ENCODE assay signal across 10 cellular contexts in the genomic region with DNA sequence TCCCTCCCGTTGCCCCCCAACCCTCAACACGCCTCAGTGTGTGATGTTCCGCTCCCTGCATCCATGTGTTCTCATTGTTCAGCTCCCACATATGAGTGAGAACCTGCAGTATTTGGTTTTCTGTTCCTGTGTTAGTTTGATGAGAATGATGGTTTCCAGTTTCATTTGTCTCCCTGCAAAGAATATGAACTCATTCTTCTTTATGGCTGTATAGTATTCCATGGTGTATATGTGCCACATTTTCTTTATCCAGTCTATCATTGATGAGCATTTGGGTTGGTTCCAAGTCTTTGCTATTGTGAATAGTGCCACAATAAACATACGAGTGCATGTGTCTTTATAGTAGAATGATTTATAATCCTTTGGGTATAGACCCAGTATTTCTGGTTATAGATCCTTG. TPM values are rescaled to one million over a fixed set of nuclear protein-coding genes. Genes with fewer than 3 reads are reported as not detected.
DNase-seq lines count a peak whose midpoint lies in the region; ATAC-seq and TF ChIP-seq lines count a peak whose summit lies in the region.
"Not testable (repeated sequence)": the region's sequence is repeated elsewhere in the genome, so short reads cannot be mapped to it uniquely, and the experiment has no call there.
"Had no signal": no experiment of that assay in that cellular context is flagged by ENCODE, and none has a peak within 500 bp of the region (broad histone marks: within the 10 kb centered on the region; RNA-seq: fewer than 3 reads in every experiment).

No MANE protein-coding gene starts in this region.

- TF ChIP-seq CTCF in CD8-positive, alpha-beta T cell (IDR thresholded peaks at IDR 0.05): not testable (repeated sequence)

- DNase-seq in CD8-positive, alpha-beta T cell; T-helper 17 cell; activated CD4-positive, alpha-beta memory T cell treated with anti-CD3 and anti-CD28 coated beads, Interleukin-2, amount 10 ng/mL, durations not matched to agents 7 days and 5 days; activated naive CD4-positive, alpha-beta T cell treated with anti-CD3 and anti-CD28 coated beads for 36 hours; activated naive CD8-positive, alpha-beta T cell treated with anti-CD3 and anti-CD28 coated beads, Interleukin-2, amount 50 U/mL, for 24 hours; memory B cell (ENCODE audit: low spot score in 2 of 2); stimulated activated effector memory CD8-positive, alpha-beta T cell treated with anti-CD3 and anti-CD28 coated beads, Interleukin-12 subunit alpha, Interleukin-12 subunit beta, amount 100 ng/mL, for 72 hours (ENCODE audit: low spot score in 2 of 2): not testable (repeated sequence)

- H3K4me1 ChIP-seq in CD8-positive, alpha-beta T cell (ENCODE audit: insufficient read depth, low read length): peaks cover 65% of the 10 kb centered on the region

- not testable (repeated sequence) for H3K4me3 ChIP-seq in CD8-positive, alpha-beta T cell (ENCODE audit: low read depth, low read length)

- H3K4me1 Mint-ChIP-seq in CD8-positive, alpha-beta T cell (ENCODE audit: low read depth): peaks cover 88% of the 10 kb centered on the region
- H3K4me1 Mint-ChIP-seq in T-helper 17 cell: peaks cover 49% of the 10 kb centered on the region
- H3K4me1 Mint-ChIP-seq in activated CD4-positive, alpha-beta memory T cell treated with anti-CD3 and anti-CD28 coated beads, Interleukin-2, amount 10 ng/mL, durations not matched to agents 7 days and 5 days: peaks cover 83% of the 10 kb centered on the region
- H3K4me1 Mint-ChIP-seq in activated naive CD4-positive, alpha-beta T cell treated with anti-CD3 and anti-CD28 coated beads for 36 hours (ENCODE audit: low read depth): peaks cover 80% of the 10 kb centered on the region
- H3K4me1 Mint-ChIP-seq in activated naive CD8-positive, alpha-beta T cell treated with anti-CD3 and anti-CD28 coated beads, Interleukin-2, amount 50 U/mL, for 24 hours: peaks cover 86% of the 10 kb centered on the region
- peaks cover 34% of the 10 kb centered on the region for H3K4me1 Mint-ChIP-seq in memory B cell
- peaks cover 82% of the 10 kb centered on the region for H3K4me1 Mint-ChIP-seq in stimulated activated effector memory CD8-positive, alpha-beta T cell treated with anti-CD3 and anti-CD28 coated beads, Interleukin-12 subunit alpha, Interleukin-12 subunit beta, amount 100 ng/mL, for 72 hours

- ATAC-seq in CD8-positive, alpha-beta T cell; T-helper 17 cell; activated naive CD8-positive, alpha-beta T cell treated with anti-CD3 and anti-CD28 coated beads, Interleukin-2, amount 50 U/mL, for 24 hours; memory B cell (ENCODE audit: low read depth); stimulated activated effector memory CD8-positive, alpha-beta T cell treated with anti-CD3 and anti-CD28 coated beads, Interleukin-12 subunit alpha, Interleukin-12 subunit beta, amount 100 ng/mL, for 72 hours: not testable (repeated sequence)

- H3K4me3 Mint-ChIP-seq in CD8-positive, alpha-beta T cell; T-helper 17 cell; activated naive CD4-positive, alpha-beta T cell treated with anti-CD3 and anti-CD28 coated beads for 36 hours; memory B cell: not testable (repeated sequence)
- H3K4me3 Mint-ChIP-seq in activated CD4-positive, alpha-beta memory T cell treated with anti-CD3 and anti-CD28 coated beads, Interleukin-2, amount 10 ng/mL, durations not matched to agents 7 days and 5 days: peak overlapping the region; percentile 10
- H3K4me3 Mint-ChIP-seq in activated naive CD8-positive, alpha-beta T cell treated with anti-CD3 and anti-CD28 coated beads, Interleukin-2, amount 50 U/mL, for 24 hours: peak overlapping the region; percentile 63
- H3K4me3 Mint-ChIP-seq in stimulated activated effector memory CD8-positive, alpha-beta T cell treated with anti-CD3 and anti-CD28 coated beads, Interleukin-12 subunit alpha, Interleukin-12 subunit beta, amount 100 ng/mL, for 72 hours: peak overlapping the region; percentile 32

- H3K9me3 Mint-ChIP-seq in CD8-positive, alpha-beta T cell: peaks cover 21% of the 10 kb centered on the region
- peaks cover 31% of the 10 kb centered on the region for H3K9me3 Mint-ChIP-seq in activated CD4-positive, alpha-beta memory T cell treated with anti-CD3 and anti-CD28 coated beads, Interleukin-2, amount 10 ng/mL, durations not matched to agents 7 days and 5 days
- peaks cover 28% of the 10 kb centered on the region for H3K9me3 Mint-ChIP-seq in activated naive CD4-positive, alpha-beta T cell treated with anti-CD3 and anti-CD28 coated beads for 36 hours
- H3K9me3 Mint-ChIP-seq in activated naive CD8-positive, alpha-beta T cell treated with anti-CD3 and anti-CD28 coated beads, Interleukin-2, amount 50 U/mL, for 24 hours: peaks cover 46% of the 10 kb centered on the region
- H3K9me3 Mint-ChIP-seq in memory B cell: peaks cover 13% of the 10 kb centered on the region
- H3K9me3 Mint-ChIP-seq in stimulated activated effector memory CD8-positive, alpha-beta T cell treated with anti-CD3 and anti-CD28 coated beads, Interleukin-12 subunit alpha, Interleukin-12 subunit beta, amount 100 ng/mL, for 72 hours: peaks cover 19% of the 10 kb centered on the region

- H3K27me3 ChIP-seq in CD8-positive, alpha-beta T cell (ENCODE audit: insufficient read depth, low read length): not testable (repeated sequence)

- intact Hi-C loops in CD8-positive, alpha-beta T cell (cut with DNase I, micrococcal nuclease): not testable (repeated sequence)
- intact Hi-C loops in activated naive CD4-positive, alpha-beta T cell treated with anti-CD3 and anti-CD28 coated beads for 36 hours (cut with micrococcal nuclease): loop anchor here (5.0 kb wide), 1 partner anchor 35 kb away; no protein-coding TSS in a partner anchor

- H3K36me3 ChIP-seq in CD8-positive, alpha-beta T cell (ENCODE audit: insufficient read depth, low read length): peaks cover 31% of the 10 kb centered on the region

- H3K36me3 Mint-ChIP-seq in CD8-positive, alpha-beta T cell: peaks cover 86% of the 10 kb centered on the region
- H3K36me3 Mint-ChIP-seq in T-helper 17 cell (ENCODE audit: low read depth) (peaks cover 20% of the 10 kb centered on the region), memory B cell (peaks cover 58% of the 10 kb centered on the region)
- H3K36me3 Mint-ChIP-seq in activated CD4-positive, alpha-beta memory T cell treated with anti-CD3 and anti-CD28 coated beads, Interleukin-2, amount 10 ng/mL, durations not matched to agents 7 days and 5 days (ENCODE audit: low read depth): peaks cover 96% of the 10 kb centered on the region
- peaks cover 88% of the 10 kb centered on the region for H3K36me3 Mint-ChIP-seq in activated naive CD4-positive, alpha-beta T cell treated with anti-CD3 and anti-CD28 coated beads for 36 hours (ENCODE audit: low read depth)
- peaks cover 91% of the 10 kb centered on the region for H3K36me3 Mint-ChIP-seq in activated naive CD8-positive, alpha-beta T cell treated with anti-CD3 and anti-CD28 coated beads, Interleukin-2, amount 50 U/mL, for 24 hours (ENCODE audit: low read depth)
- H3K36me3 Mint-ChIP-seq in stimulated activated effector memory CD8-positive, alpha-beta T cell treated with anti-CD3 and anti-CD28 coated beads, Interleukin-12 subunit alpha, Interleukin-12 subunit beta, amount 100 ng/mL, for 72 hours: peaks cover 100% of the 10 kb centered on the region

- H3K9me3 ChIP-seq in CD8-positive, alpha-beta T cell (ENCODE audit: low read length): peaks cover 12% of the 10 kb centered on the region
- peaks cover 16% of the 10 kb centered on the region for H3K9me3 ChIP-seq in T-helper 17 cell (ENCODE audit: control insufficient read depth, low read length, poor library complexity, severe bottlenecking)

- POLR2A ChIA-PET in CD8-positive, alpha-beta T cell (lab: Charles Lee): interaction anchor here (0.6 to 7.4 kb wide), 9 partner anchors 9 to 33 kb away, joined by 3 to 58 read pairs (median 3); a partner anchor contains a TSS
- POLR2A ChIA-PET in activated CD4-positive, alpha-beta memory T cell treated with anti-CD3 and anti-CD28 coated beads, Interleukin-2, amount 10 ng/mL, durations not matched to agents 7 days and 5 days (lab: Charles Lee): interaction anchor here (0.6 to 7.2 kb wide), 11 partner anchors 7 to 35 kb away, joined by 3 to 107 read pairs (median 5); a partner anchor contains a TSS

- CTCF ChIA-PET in CD8-positive, alpha-beta T cell (lab: Charles Lee): interaction anchor here (0.7 to 1.3 kb wide), 4 partner anchors 8 to 36 kb away, joined by 3 to 7 read pairs (median 3); no protein-coding TSS in a partner anchor
- CTCF ChIA-PET in activated CD4-positive, alpha-beta memory T cell treated with anti-CD3 and anti-CD28 coated beads, Interleukin-2, amount 10 ng/mL, durations not matched to agents 7 days and 5 days (lab: Charles Lee): interaction anchor here (1.3 to 2.0 kb wide), 3 partner anchors 17 to 60 kb away, joined by 5 to 8 read pairs (median 5); no protein-coding TSS in a partner anchor
- CTCF ChIA-PET in activated naive CD4-positive, alpha-beta T cell treated with anti-CD3 and anti-CD28 coated beads for 36 hours (lab: Charles Lee): interaction anchor here (0.7 to 3.1 kb wide), 6 partner anchors 17 to 72 kb away, joined by 3 to 18 read pairs (median 4); no protein-coding TSS in a partner anchor

- peak overlapping the region; percentile 78 for H3K27ac Mint-ChIP-seq in CD8-positive, alpha-beta T cell
- H3K27ac Mint-ChIP-seq in T-helper 17 cell (peak overlapping the region; percentile 75), memory B cell (peak overlapping the region; percentile 48)
- H3K27ac Mint-ChIP-seq in activated CD4-positive, alpha-beta memory T cell treated with anti-CD3 and anti-CD28 coated beads, Interleukin-2, amount 10 ng/mL, durations not matched to agents 7 days and 5 days: not testable (repeated sequence)
- H3K27ac Mint-ChIP-seq in activated naive CD4-positive, alpha-beta T cell treated with anti-CD3 and anti-CD28 coated beads for 36 hours: peak overlapping the region; percentile 77
- H3K27ac Mint-ChIP-seq in activated naive CD8-positive, alpha-beta T cell treated with anti-CD3 and anti-CD28 coated beads, Interleukin-2, amount 50 U/mL, for 24 hours: peak overlapping the region; percentile 70
- H3K27ac Mint-ChIP-seq in stimulated activated effector memory CD8-positive, alpha-beta T cell treated with anti-CD3 and anti-CD28 coated beads, Interleukin-12 subunit alpha, Interleukin-12 subunit beta, amount 100 ng/mL, for 72 hours: peak overlapping the region; percentile 79

- not testable (repeated sequence) for H3K27me3 Mint-ChIP-seq in CD8-positive, alpha-beta T cell (ENCODE audit: low read depth); T-helper 17 cell; activated CD4-positive, alpha-beta memory T cell treated with anti-CD3 and anti-CD28 coated beads, Interleukin-2, amount 10 ng/mL, durations not matched to agents 7 days and 5 days; activated naive CD4-positive, alpha-beta T cell treated with anti-CD3 and anti-CD28 coated beads for 36 hours (ENCODE audit: low read depth); activated naive CD8-positive, alpha-beta T cell treated with anti-CD3 and anti-CD28 coated beads, Interleukin-2, amount 50 U/mL, for 24 hours; memory B cell

- not testable (repeated sequence) for H3K27ac ChIP-seq in CD8-positive, alpha-beta T cell (ENCODE audit: low read depth, low read length)

RNA-seq across cellular contexts. Expression of a gene that starts 13.0 kb away (rescaled TPM):
- 100 to 1,000 TPM; 182 to 188 TPM for total RNA-seq in CD8-positive, alpha-beta T cell
- 100 to 1,000 TPM; 151 to 173 TPM for total RNA-seq in T-helper 17 cell
- total RNA-seq in activated CD4-positive, alpha-beta memory T cell treated with anti-CD3 and anti-CD28 coated beads, Interleukin-2, amount 10 ng/mL, durations not matched to agents 7 days and 5 days: 100 to 1,000 TPM; 446 to 449 TPM
- total RNA-seq in activated naive CD4-positive, alpha-beta T cell treated with anti-CD3 and anti-CD28 coated beads for 36 hours: 100 to 1,000 TPM; 176 to 184 TPM

RNA-seq across cellular contexts. Expression of a gene that starts 50.4 kb away (rescaled TPM):
- total RNA-seq in CD8-positive, alpha-beta T cell: 1 to 10 TPM; 1.1 to 1.4 TPM
- 1 to 10 TPM; 1.5 TPM for total RNA-seq in T-helper 17 cell
- 10 to 100 TPM; 13.5 to 15.4 TPM for total RNA-seq in activated CD4-positive, alpha-beta memory T cell treated with anti-CD3 and anti-CD28 coated beads, Interleukin-2, amount 10 ng/mL, durations not matched to agents 7 days and 5 days
- total RNA-seq in activated naive CD4-positive, alpha-beta T cell treated with anti-CD3 and anti-CD28 coated beads for 36 hours: 1 to 10 TPM; 1.7 to 1.9 TPM
- total RNA-seq: Calu3, LHCN-M2, MCF 10A had no signal

Comparison
In these comparisons a context has a peak if more than half of its experiments do, and no peak if none do; other contexts are left out.
1. RNA of a gene that starts 50.4 kb away (total RNA-seq): 13.5 to 15.4 TPM in activated CD4-positive, alpha-beta memory T cell treated with anti-CD3 and anti-CD28 coated beads, Interleukin-2, amount 10 ng/mL, durations not matched to agents 7 days and 5 days; 1.7 to 1.9 TPM in activated naive CD4-positive, alpha-beta T cell treated with anti-CD3 and anti-CD28 coated beads for 36 hours, 1.5 TPM in T-helper 17 cell and 1.1 to 1.4 TPM in CD8-positive, alpha-beta T cell; every median in the first group is over 4 times any median in the second.